Comparison of ENCODE assay signal across 30 cellular contexts in the genomic region with DNA sequence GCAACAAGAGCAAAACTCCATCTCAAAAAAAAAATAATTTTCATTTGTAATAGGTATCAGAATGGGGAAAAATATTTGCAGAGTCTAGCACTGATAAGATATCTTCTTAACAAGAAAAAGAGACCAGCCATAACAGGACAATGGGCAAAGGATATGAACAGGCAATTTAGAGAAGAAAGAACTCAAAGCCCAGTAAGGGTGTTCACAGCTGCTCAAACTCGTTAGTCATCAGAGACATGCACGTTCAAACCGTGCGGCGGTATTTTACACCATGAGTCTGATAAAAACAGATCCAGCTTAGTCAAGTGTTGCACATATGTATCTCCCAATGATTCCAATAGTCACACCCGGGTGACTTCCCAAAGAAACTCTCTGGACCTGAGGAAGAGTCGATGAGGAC. TPM values are rescaled to one million over a fixed set of nuclear protein-coding genes. Genes with fewer than 3 reads are reported as not detected.
"Had no signal": no experiment of that assay in that cellular context is flagged by ENCODE, and none has a peak within 500 bp of the region (broad histone marks: within the 10 kb centered on the region; RNA-seq: fewer than 3 reads in every experiment).

No MANE protein-coding gene starts in this region.

- H3K4me1 ChIP-seq: heart right ventricle, neural progenitor cell, sigmoid colon had no signal

- DNase-seq: activated CD4-positive, alpha-beta T cell treated with anti-CD3 and anti-CD28 coated beads, Interleukin-2, amount 10 ng/mL, durations not matched to agents 7 days and 5 days; activated CD4-positive, CD25-positive, alpha-beta regulatory T cell treated with anti-CD3 and anti-CD28 coated beads, Interleukin-2, amount 50 U/mL, for 72 hours; activated CD8-positive, alpha-beta memory T cell treated with anti-CD3 and anti-CD28 coated beads, Interleukin-2, amount 10 ng/mL, durations not matched to agents 7 days and 5 days; activated CD8-positive, alpha-beta T cell treated with anti-CD3 and anti-CD28 coated beads for 36 hours; activated gamma-delta T cell; activated naive CD4-positive, alpha-beta T cell treated with anti-CD3 and anti-CD28 coated beads, Interleukin-2, amount 50 U/mL, for 16 hours; activated naive CD8-positive, alpha-beta T cell treated with anti-CD3 and anti-CD28 coated beads, Interleukin-2, amount 50 U/mL, for 24 hours; activated T-cell treated with anti-CD3 and anti-CD28 coated beads for 4 hours; esophagus squamous epithelium; heart right ventricle; lower lobe of right lung; mesendoderm; naive thymus-derived CD4-positive, alpha-beta T cell; retina; sigmoid colon; stimulated activated CD4-positive, alpha-beta T cell treated with anti-CD3 and anti-CD28 coated beads, Interleukin-2, amount 100 ng/mL, for 48 hours; stimulated activated CD8-positive, alpha-beta memory T cell treated with anti-CD3 and anti-CD28 coated beads, Interleukin-4, amount 100 ng/mL, for 48 hours; stimulated activated naive CD4-positive, alpha-beta T cell; T-cell; upper lobe of right lung; WERI-Rb-1 had no signal

- H3K4me2 ChIP-seq: neural progenitor cell had no signal

- H2AFZ ChIP-seq: neural progenitor cell had no signal

- H3K4me3 ChIP-seq: cardiac muscle cell, esophagus squamous epithelium, heart right ventricle, lower lobe of right lung, neural progenitor cell, sigmoid colon, thoracic aorta, upper lobe of right lung had no signal

- H3K27me3 ChIP-seq: cardiac muscle cell, neural progenitor cell, upper lobe of right lung had no signal

- H3K9ac ChIP-seq: neural progenitor cell had no signal

- H3K36me3 ChIP-seq: neural progenitor cell had no signal

- H3K9me3 ChIP-seq: esophagus squamous epithelium, heart right ventricle, lower lobe of right lung, sigmoid colon, thoracic aorta, upper lobe of right lung had no signal

- ATAC-seq: activated CD8-positive, alpha-beta memory T cell treated with anti-CD3 and anti-CD28 coated beads, Interleukin-2, amount 10 ng/mL, durations not matched to agents 7 days and 5 days; activated CD8-positive, alpha-beta T cell treated with anti-CD3 and anti-CD28 coated beads for 36 hours; activated naive CD8-positive, alpha-beta T cell treated with anti-CD3 and anti-CD28 coated beads, Interleukin-2, amount 50 U/mL, for 24 hours; heart right ventricle; left lobe of liver; lower lobe of right lung; naive thymus-derived CD4-positive, alpha-beta T cell; T-cell; upper lobe of right lung had no signal

- H3K27ac ChIP-seq: heart right ventricle, lower lobe of right lung, neural progenitor cell, sigmoid colon, thoracic aorta, upper lobe of right lung, WERI-Rb-1 had no signal

RNA-seq across cellular contexts. Expression of a gene that starts 13.7 kb away (rescaled TPM):
- total RNA-seq: activated CD4-positive, alpha-beta T cell treated with anti-CD3 and anti-CD28 coated beads, Interleukin-2, amount 10 ng/mL, durations not matched to agents 7 days and 5 days; activated CD8-positive, alpha-beta memory T cell treated with anti-CD3 and anti-CD28 coated beads, Interleukin-2, amount 10 ng/mL, durations not matched to agents 7 days and 5 days; activated CD8-positive, alpha-beta T cell treated with anti-CD3 and anti-CD28 coated beads for 36 hours; cerebellum; fibroblast of villous mesenchyme; heart right ventricle; naive thymus-derived CD4-positive, alpha-beta T cell; posterior vena cava had no signal
- polyA plus RNA-seq: naive thymus-derived CD4-positive, alpha-beta T cell had no signal

RNA-seq across cellular contexts. Expression of a gene that starts 21.0 kb away (rescaled TPM):
- total RNA-seq: activated CD4-positive, alpha-beta T cell treated with anti-CD3 and anti-CD28 coated beads, Interleukin-2, amount 10 ng/mL, durations not matched to agents 7 days and 5 days; activated CD8-positive, alpha-beta memory T cell treated with anti-CD3 and anti-CD28 coated beads, Interleukin-2, amount 10 ng/mL, durations not matched to agents 7 days and 5 days; activated CD8-positive, alpha-beta T cell treated with anti-CD3 and anti-CD28 coated beads for 36 hours; cardiac muscle cell; cerebellum; esophagus squamous epithelium; fibroblast of villous mesenchyme; lower lobe of right lung; naive thymus-derived CD4-positive, alpha-beta T cell; omental fat pad; posterior vena cava; sigmoid colon; thoracic aorta; upper lobe of right lung had no signal
- polyA plus RNA-seq: cardiac muscle cell; heart right ventricle; keratinocyte; naive thymus-derived CD4-positive, alpha-beta T cell; sigmoid colon had no signal
